In genomic region chr17:32835291-32835761, GRCh38 we compare ENCODE assay signal across 15 cellular contexts. TPM values are rescaled to one million over a fixed set of nuclear protein-coding genes. Genes with fewer than 3 reads are reported as not detected.
DNase-seq lines count a peak whose midpoint lies in the region; ATAC-seq lines count a peak whose summit lies in the region.
"Had no signal": no experiment of that assay in that cellular context is flagged by ENCODE, and none has a peak within 500 bp of the region (broad histone marks: within the 10 kb centered on the region; RNA-seq: fewer than 3 reads in every experiment).

No MANE protein-coding gene starts in this region.

- H3K9me3 ChIP-seq in HAP-1, result no peaks in the 10 kb centered on the region
- H3K9me3 ChIP-seq: A549, SK-N-SH had no signal

- in situ Hi-C loops in HAP-1 (cut with MboI; ENCODE audit: low sequenced_read_pairs), result no loop called here

- H3K4me1 Mint-ChIP-seq in activated T-helper 2 cell treated with anti-CD3 and anti-CD28 coated beads, Interferon-gamma antibody, Interleukin-2, Interleukin-4, amounts not matched to agents 10 μg/mL and 5 μg/mL and 100 μg/mL, durations not matched to agents 14 hours and 24 hours and 36 hours (ENCODE audit: low read depth), result no peaks in the 10 kb centered on the region

- no peaks in the 10 kb centered on the region for H3K9me3 Mint-ChIP-seq in activated T-helper 2 cell treated with anti-CD3 and anti-CD28 coated beads, Interferon-gamma antibody, Interleukin-2, Interleukin-4, amounts not matched to agents 10 μg/mL and 5 μg/mL and 100 μg/mL, durations not matched to agents 14 hours and 24 hours and 36 hours

- H3K36me3 Mint-ChIP-seq in activated T-helper 2 cell treated with anti-CD3 and anti-CD28 coated beads, Interferon-gamma antibody, Interleukin-2, Interleukin-4, amounts not matched to agents 10 μg/mL and 5 μg/mL and 100 μg/mL, durations not matched to agents 14 hours and 24 hours and 36 hours (ENCODE audit: low read depth), result no peaks in the 10 kb centered on the region

- H3K4me3 Mint-ChIP-seq in activated T-helper 2 cell treated with anti-CD3 and anti-CD28 coated beads, Interferon-gamma antibody, Interleukin-2, Interleukin-4, amounts not matched to agents 10 μg/mL and 5 μg/mL and 100 μg/mL, durations not matched to agents 14 hours and 24 hours and 36 hours (ENCODE audit: low read depth), result no peak overlapping the region

- no peak overlapping the region for H3K27ac Mint-ChIP-seq in activated T-helper 2 cell treated with anti-CD3 and anti-CD28 coated beads, Interferon-gamma antibody, Interleukin-2, Interleukin-4, amounts not matched to agents 10 μg/mL and 5 μg/mL and 100 μg/mL, durations not matched to agents 14 hours and 24 hours and 36 hours

- ATAC-seq in GM19324 (IDR thresholded peaks at IDR 0.05; ENCODE audit: low FRiP score, unreplicated experiment) (peak; percentile 81), HG02610 (IDR thresholded peaks at IDR 0.05; ENCODE audit: unreplicated experiment) (peak; percentile 61), HG03432 (IDR thresholded peaks at IDR 0.05; ENCODE audit: unreplicated experiment) (peak; percentile 71), GM18520 (IDR thresholded peaks at IDR 0.05; ENCODE audit: unreplicated experiment) (no peak)
- ATAC-seq: A549 had no signal

- peaks cover 13% of the 10 kb centered on the region for H3K27me3 Mint-ChIP-seq in activated T-helper 2 cell treated with anti-CD3 and anti-CD28 coated beads, Interferon-gamma antibody, Interleukin-2, Interleukin-4, amounts not matched to agents 10 μg/mL and 5 μg/mL and 100 μg/mL, durations not matched to agents 14 hours and 24 hours and 36 hours (ENCODE audit: low read depth)

- no peak overlapping the region for H3K4me3 ChIP-seq in HAP-1
- H3K4me3 ChIP-seq: A549 had no signal

- DNase-seq in DMS79 treated with DMSO at 0.1 percent for 48 hours (lab: John Stamatoyannopoulos, UW), result peak; percentile 77
- no peak for DNase-seq in glomerular visceral epithelial cell (ENCODE audit: extremely low spot score)
- DNase-seq in HAP-1 (ENCODE audit: low spot score in 2 of 2), result no peak
- DNase-seq in activated T-helper 2 cell treated with anti-CD3 and anti-CD28 coated beads, Interferon-gamma antibody, Interleukin-2, Interleukin-4, amounts not matched to agents 10 μg/mL and 5 μg/mL and 100 μg/mL, durations not matched to agents 14 hours and 24 hours and 36 hours (ENCODE audit: low spot score), result no peak
- DNase-seq: activated CD4-positive, alpha-beta T cell treated with anti-CD3 and anti-CD28 coated beads for 48 hours; activated gamma-delta T cell; caudate nucleus; NCI-H1092 treated with DMSO at 0.1 percent for 48 hours; NCI-H82; SK-N-SH had no signal

- peaks cover 5% of the 10 kb centered on the region; the same call in 1 of the 2 replicates for H3K27me3 ChIP-seq in HAP-1 (ENCODE audit: low read depth)

- intact Hi-C loops in activated T-helper 2 cell treated with anti-CD3 and anti-CD28 coated beads, Interferon-gamma antibody, Interleukin-2, Interleukin-4, amounts not matched to agents 10 μg/mL and 5 μg/mL and 100 μg/mL, durations not matched to agents 14 hours and 24 hours and 36 hours (cut with micrococcal nuclease), result no loop called here

- peaks cover 2% of the 10 kb centered on the region; the same call in 1 of the 2 replicates for H3K4me1 ChIP-seq in HAP-1
- H3K4me1 ChIP-seq: A549 had no signal

- H3K36me3 ChIP-seq in HAP-1 (replicated peaks), result no peaks in the 10 kb centered on the region

RNA-seq across cellular contexts. Expression of gene MYO1D, which starts 41.6 kb away (rescaled TPM):
- 22.8 and 23.4 TPM in 2 replicates for total RNA-seq in activated T-helper 2 cell treated with anti-CD3 and anti-CD28 coated beads, Interferon-gamma antibody, Interleukin-2, Interleukin-4, amounts not matched to agents 10 μg/mL and 5 μg/mL and 100 μg/mL, durations not matched to agents 14 hours and 24 hours and 36 hours
